In the genomic region with DNA sequence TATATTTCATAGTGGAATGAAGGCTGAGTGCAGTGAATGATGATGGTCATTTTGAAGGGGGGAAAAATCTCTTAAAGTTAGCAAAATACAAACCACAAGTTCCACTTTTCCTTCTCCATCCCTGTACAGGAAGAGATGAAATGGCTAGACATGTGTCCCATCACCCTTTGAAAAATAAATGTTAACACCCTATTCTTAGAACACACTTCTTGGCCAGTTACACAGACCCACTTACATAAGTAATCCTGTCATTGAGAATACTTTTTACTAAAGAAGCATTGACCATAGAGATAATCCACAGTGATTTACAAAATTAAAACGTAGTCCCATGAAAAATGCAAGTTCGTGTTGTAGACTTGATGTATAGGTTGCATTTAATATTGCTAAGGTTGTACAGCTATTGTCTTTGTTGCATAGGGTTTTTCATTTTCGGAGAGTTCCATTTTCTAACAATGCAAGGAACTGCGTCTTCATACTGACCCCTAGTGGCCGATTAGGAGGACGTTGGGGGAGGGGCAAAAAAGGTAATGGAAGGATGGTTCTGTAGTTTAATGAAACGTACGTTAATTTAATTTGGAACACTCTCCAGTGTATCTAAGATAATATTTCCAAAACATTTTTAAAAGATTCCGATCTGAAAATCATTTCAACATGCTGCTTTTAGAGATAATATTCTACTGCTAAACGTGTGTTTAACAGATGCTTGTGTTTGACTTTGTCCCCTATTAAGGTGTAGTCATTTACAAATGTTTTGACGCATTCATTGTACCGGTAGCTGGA, we compare ENCODE assay signal across 1 cellular context.
TF ChIP-seq lines count a peak whose summit lies in the region.

No MANE protein-coding gene starts in this region.

TF ChIP-seq in K562, 482 proteins besides CTCF, POLR2A, EP300 and RAD21 (continued from another document):
- TF ChIP-seq, protein P1, sequence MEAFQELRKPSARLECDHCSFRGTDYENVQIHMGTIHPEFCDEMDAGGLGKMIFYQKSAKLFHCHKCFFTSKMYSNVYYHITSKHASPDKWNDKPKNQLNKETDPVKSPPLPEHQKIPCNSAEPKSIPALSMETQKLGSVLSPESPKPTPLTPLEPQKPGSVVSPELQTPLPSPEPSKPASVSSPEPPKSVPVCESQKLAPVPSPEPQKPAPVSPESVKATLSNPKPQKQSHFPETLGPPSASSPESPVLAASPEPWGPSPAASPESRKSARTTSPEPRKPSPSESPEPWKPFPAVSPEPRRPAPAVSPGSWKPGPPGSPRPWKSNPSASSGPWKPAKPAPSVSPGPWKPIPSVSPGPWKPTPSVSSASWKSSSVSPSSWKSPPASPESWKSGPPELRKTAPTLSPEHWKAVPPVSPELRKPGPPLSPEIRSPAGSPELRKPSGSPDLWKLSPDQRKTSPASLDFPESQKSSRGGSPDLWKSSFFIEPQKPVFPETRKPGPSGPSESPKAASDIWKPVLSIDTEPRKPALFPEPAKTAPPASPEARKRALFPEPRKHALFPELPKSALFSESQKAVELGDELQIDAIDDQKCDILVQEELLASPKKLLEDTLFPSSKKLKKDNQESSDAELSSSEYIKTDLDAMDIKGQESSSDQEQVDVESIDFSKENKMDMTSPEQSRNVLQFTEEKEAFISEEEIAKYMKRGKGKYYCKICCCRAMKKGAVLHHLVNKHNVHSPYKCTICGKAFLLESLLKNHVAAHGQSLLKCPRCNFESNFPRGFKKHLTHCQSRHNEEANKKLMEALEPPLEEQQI (IDR thresholded peaks at IDR 0.05): 0 out of 2 replicates have a peak, but pooled peaks have one; percentile 62
- TF ChIP-seq ZNF589 (CRISPR knock-in tag; IDR thresholded peaks at IDR 0.05; ENCODE audit: low read depth): no peak
- TF ChIP-seq YBX1 (IDR thresholded peaks at IDR 0.05): no peak
- TF ChIP-seq ZNF583 (CRISPR knock-in tag; IDR thresholded peaks at IDR 0.05): no peak
- peak; percentile 79 for TF ChIP-seq CC2D1A (IDR thresholded peaks at IDR 0.05)
- TF ChIP-seq GATA2 (CRISPR knock-in tag; IDR thresholded peaks at IDR 0.05): no peak
- TF ChIP-seq HMG20A (CRISPR knock-in tag; conservative IDR thresholded peaks at IDR 0.05): no peak
- TF ChIP-seq RHOXF2B (CRISPR knock-in tag; conservative IDR thresholded peaks at IDR 0.05): no peak
- no peak for TF ChIP-seq TEAD2 (tag; IDR thresholded peaks at IDR 0.05)
- TF ChIP-seq STAG1 (CRISPR knock-in tag; IDR thresholded peaks at IDR 0.05; ENCODE audit: borderline replicate concordance): peak; percentile 71; the same call in 1 of the 2 replicates
- TF ChIP-seq ARID1B (IDR thresholded peaks at IDR 0.05): 0 out of 2 replicates have a peak, but pooled peaks have one; percentile 26
